20 cellular contexts compared by ENCODE assay signal in the genomic region with DNA sequence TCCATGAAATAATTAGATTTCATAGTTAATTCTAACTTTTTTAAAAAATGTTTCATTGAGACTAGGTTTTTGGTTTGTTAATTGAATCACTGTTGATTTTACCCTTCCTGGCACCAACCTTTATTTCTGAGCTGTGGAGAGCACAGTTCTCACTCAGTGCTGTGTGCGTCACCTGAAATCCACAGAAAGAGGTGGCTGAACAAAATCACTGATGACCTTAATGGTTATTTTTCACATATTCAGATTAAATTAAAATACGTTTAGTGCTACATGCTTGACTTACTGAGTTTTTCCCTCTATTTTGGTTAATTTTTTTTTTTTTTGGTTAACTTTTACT.
"Had no signal": no experiment of that assay in that cellular context is flagged by ENCODE, and none has a peak within 500 bp of the region (broad histone marks: within the 10 kb centered on the region; RNA-seq: fewer than 3 reads in every experiment).

No MANE protein-coding gene starts in this region.

- FAIRE-seq: RCC 7860 had no signal

- DNase-seq: IMR-90, Karpas-422, KG1, MG63, NCI-H1092, NCI-H1105 treated with DMSO at 0.1 percent for 48 hours, NCI-H1417 treated with DMSO at 0.1 percent for 48 hours, NCI-H146, NCI-H1694 treated with DMSO at 0.1 percent for 48 hours, NCI-H1930, NCI-H2081, NCI-H2107, NCI-H2227 treated with DMSO at 0.1 percent for 48 hours, NCI-H524, NCI-H526 treated with DMSO at 0.1 percent for 48 hours, NCI-H774, Right ventricle myocardium superior, RPMI8226, SK-N-SH had no signal

- H3K36me3 ChIP-seq: MG63 had no signal

- H3K9me3 ChIP-seq: MG63, SK-N-SH had no signal

- H3K4me3 ChIP-seq: MG63 had no signal

- H3K27me3 ChIP-seq: MG63 had no signal
